8 cellular contexts compared by ENCODE assay signal in genomic region chr12:53751336-53752191, GRCh38. TPM values are rescaled to one million over a fixed set of nuclear protein-coding genes. Genes with fewer than 3 reads are reported as not detected.
DNase-seq lines count a peak whose midpoint lies in the region; TF ChIP-seq lines count a peak whose summit lies in the region.

TSS of gene CISTR (minus strand) at chr12:53751979.

- no peak within 1 kb of the TSS for H3K9ac ChIP-seq in Loucy (ENCODE audit: low read depth, low read length, poor library complexity, severe bottlenecking)

- H3K79me2 ChIP-seq in Loucy (ENCODE audit: insufficient read depth, low read length) (no peaks in the 10 kb centered on the region), hepatocyte (no peaks in the 10 kb centered on the region)

- H2AFZ ChIP-seq in Loucy (ENCODE audit: low read length): no peak within 1 kb of the TSS
- H2AFZ ChIP-seq in hepatocyte: peak within 1 kb of the TSS; percentile 81

- TF ChIP-seq CTCF in Loucy (conservative IDR thresholded peaks at IDR 0.05; ENCODE audit: low read length) (no peak), hepatocyte (IDR thresholded peaks at IDR 0.05; ENCODE audit: poor library complexity) (no peak), spleen (IDR thresholded peaks at IDR 0.05 in 8 of 11, conservative IDR thresholded peaks at IDR 0.05 in 3 of 11) (peak in 1 of 11 experiments; percentile 15)

- H4K20me1 ChIP-seq in Loucy (ENCODE audit: insufficient read depth, low read length, poor library complexity, severe bottlenecking) (no peaks in the 10 kb centered on the region), hepatocyte (ENCODE audit: insufficient read depth, poor library complexity, severe bottlenecking) (no peaks in the 10 kb centered on the region)

- intact Hi-C loops in spleen (cut with DNase I; ENCODE audit: low total_unique reads): no loop called here

- no peak for TF ChIP-seq POLR2A in spleen (IDR thresholded peaks at IDR 0.05)

- no peaks in the 10 kb centered on the region for H3F3A ChIP-seq in Loucy (ENCODE audit: low read depth)

- H3K27ac ChIP-seq in hepatocyte: no peak within 1 kb of the TSS
- H3K27ac ChIP-seq in spleen: peak within 1 kb of the TSS in 6 of 8 donors; percentile 13 to 74 (median 62)

- H3K27me3 ChIP-seq in Loucy (ENCODE audit: insufficient read depth, low read length, poor library complexity, severe bottlenecking): no peaks in the 10 kb centered on the region
- H3K27me3 ChIP-seq in hepatocyte: peaks cover 95% of the 10 kb centered on the region
- H3K27me3 ChIP-seq in spleen (replicated peaks in 1 of 7): peaks cover 0 to 86% (median 39%) of the 10 kb centered on the region in 7 donors

- DNase-seq in NCI-H748 (lab: John Stamatoyannopoulos, UW; ENCODE audit: unreplicated experiment): peak; percentile 73
- no peak for DNase-seq in NCI-H748 treated with DMSO at 0.1 percent for 48 hours (lab: John Stamatoyannopoulos, UW)
- peak; percentile 25 for DNase-seq in activated gamma-delta T cell treated with anti-CD3 and anti-CD28 coated beads, Interleukin-2, amount 50 U/mL, for 16 hours (ENCODE audit: low read depth)
- DNase-seq in hepatocyte (ENCODE audit: low spot score): peak; percentile 36
- peak; percentile 87 for DNase-seq in spleen
- no peak for DNase-seq in AG20443 (ENCODE audit: low spot score)
- DNase-seq in HCEC 1CT: no peak

- H3K4me2 ChIP-seq in Loucy (ENCODE audit: low read depth, low read length, poor library complexity, severe bottlenecking) (no peak within 1 kb of the TSS), hepatocyte (peak within 1 kb of the TSS; percentile 99)

- H3K4me3 ChIP-seq in Loucy (ENCODE audit: low read length, poor library complexity, severe bottlenecking) (peak within 1 kb of the TSS; percentile 4), hepatocyte (peak within 1 kb of the TSS; percentile 49), spleen (peak within 1 kb of the TSS; percentile 37 to 75 (median 50))

- no peaks in the 10 kb centered on the region for H3K9me2 ChIP-seq in Loucy (replicated peaks; ENCODE audit: low read depth, low read length)
- H3K9me2 ChIP-seq in hepatocyte (replicated peaks; ENCODE audit: insufficient read depth): no peaks in the 10 kb centered on the region

- H3K36me3 ChIP-seq in Loucy (ENCODE audit: insufficient read depth, low read length) (no peaks in the 10 kb centered on the region), hepatocyte (replicated peaks; ENCODE audit: insufficient read depth, low read depth) (no peaks in the 10 kb centered on the region), spleen (no peaks in the 10 kb centered on the region)

- H3K9me3 ChIP-seq in Loucy (ENCODE audit: insufficient read depth, low read depth, low read length): no peaks in the 10 kb centered on the region
- no peaks in the 10 kb centered on the region for H3K9me3 ChIP-seq in hepatocyte (ENCODE audit: low read depth)
- H3K9me3 ChIP-seq in spleen: no peaks in the 10 kb centered on the region

- peaks cover 42% of the 10 kb centered on the region for H3K4me1 ChIP-seq in Loucy (ENCODE audit: insufficient read depth, low read length, poor library complexity, severe bottlenecking)
- H3K4me1 ChIP-seq in hepatocyte (ENCODE audit: insufficient read depth): peaks cover 15% of the 10 kb centered on the region
- H3K4me1 ChIP-seq in spleen: peaks cover 9 to 81% (median 53%) of the 10 kb centered on the region in 6 donors

- 3% methylated on average over 57 of the region's 76 CpGs for WGBS in hepatocyte (ENCODE audit: low lambda C conversion rate, missing lambda C conversion rate)
- 2 to 6% (median 3%) methylated on average over 31 to 76 of the region's 76 CpGs for WGBS in spleen, 5 donors

RNA-seq across cellular contexts. Expression of gene CISTR, which starts in this region (rescaled TPM):
- total RNA-seq in hepatocyte (not detected in 2 replicates), spleen (not detected)
- polyA plus RNA-seq in hepatocyte (not detected in 2 replicates), spleen (under 1 TPM in 1 of 3 donors, not detected in 2; 0.20 TPM)

Comparison
In these comparisons a context has a peak if more than half of its experiments do, and no peak if none do; other contexts are left out.
1. DNase-seq: peak in NCI-H748 (single experiment) and activated gamma-delta T cell treated with anti-CD3 and anti-CD28 coated beads, Interleukin-2, amount 50 U/mL, for 16 hours (single experiment); none in NCI-H748 treated with DMSO at 0.1 percent for 48 hours (single experiment), AG20443 (single experiment) and HCEC 1CT (single experiment).
2. Peak in DNase-seq, H3K4me3 ChIP-seq and H3K4me2 ChIP-seq in hepatocyte; RNA of the gene not detected or under 1 TPM.
3. Peak in DNase-seq, H3K4me3 ChIP-seq and H3K27ac ChIP-seq in spleen; RNA of the gene not detected or under 1 TPM.
4. Peak in every context shown above with its lines, with median percentiles within 50 percentile points of each other: H3K4me3 ChIP-seq.